Comparison of ENCODE assay signal across 24 cellular contexts in genomic region chr14:22952418-22952817, GRCh38.
"Had no signal": no experiment of that assay in that cellular context is flagged by ENCODE, and none has a peak within 500 bp of the region (broad histone marks: within the 10 kb centered on the region; RNA-seq: fewer than 3 reads in every experiment).

No MANE protein-coding gene starts in this region.

- ATAC-seq: activated CD8-positive, alpha-beta memory T cell treated with anti-CD3 and anti-CD28 coated beads, Interleukin-2, amount 10 ng/mL, durations not matched to agents 7 days and 5 days; gastroesophageal sphincter; sciatic nerve; T-helper 17 cell had no signal

- H3K9me3 Mint-ChIP-seq: activated CD4-positive, alpha-beta memory T cell treated with anti-CD3 and anti-CD28 coated beads for 36 hours; endodermal cell; nephron progenitor cell; type B pancreatic cell had no signal

- H3K27ac ChIP-seq: coronary artery, epithelial cell of prostate, gastroesophageal sphincter, thoracic aorta had no signal

- DNase-seq: activated CD4-positive, alpha-beta memory T cell treated with anti-CD3 and anti-CD28 coated beads for 36 hours; activated CD4-positive, alpha-beta T cell treated with anti-CD3 and anti-CD28 coated beads for 48 hours; activated CD4-positive, CD25-positive, alpha-beta regulatory T cell; activated CD8-positive, alpha-beta memory T cell treated with anti-CD3 and anti-CD28 coated beads, Interleukin-2, amount 10 ng/mL, durations not matched to agents 7 days and 5 days; activated naive CD4-positive, alpha-beta T cell; activated T-cell treated with anti-CD3 and anti-CD28 coated beads for 4 hours; cerebellar nuclear complex; endodermal cell; head of caudate nucleus; mesenchymal stem cell; nephron progenitor cell; posterior cingulate gyrus; stimulated activated CD4-positive, alpha-beta T cell treated with anti-CD3 and anti-CD28 coated beads, Interleukin-2, amount 100 ng/mL, for 48 hours; stimulated activated CD8-positive, alpha-beta memory T cell treated with anti-CD3 and anti-CD28 coated beads, Interleukin-4, amount 100 ng/mL, for 48 hours; stimulated activated naive CD4-positive, alpha-beta T cell; SW 1271; T-helper 17 cell had no signal

- H3K9me3 ChIP-seq: gastroesophageal sphincter, thoracic aorta had no signal

- H3K4me3 ChIP-seq: coronary artery, gastroesophageal sphincter, smooth muscle cell, thoracic aorta had no signal

- H3K27ac Mint-ChIP-seq: activated CD4-positive, alpha-beta memory T cell treated with anti-CD3 and anti-CD28 coated beads for 36 hours; activated CD8-positive, alpha-beta memory T cell treated with anti-CD3 and anti-CD28 coated beads, Interleukin-2, amount 10 ng/mL, durations not matched to agents 7 days and 5 days; endodermal cell; nephron progenitor cell; type B pancreatic cell had no signal

- H3K4me3 Mint-ChIP-seq: activated CD4-positive, alpha-beta memory T cell treated with anti-CD3 and anti-CD28 coated beads for 36 hours; activated CD8-positive, alpha-beta memory T cell treated with anti-CD3 and anti-CD28 coated beads, Interleukin-2, amount 10 ng/mL, durations not matched to agents 7 days and 5 days; endodermal cell; nephron progenitor cell; T-helper 17 cell; type B pancreatic cell had no signal

- H3K27me3 Mint-ChIP-seq: activated CD4-positive, alpha-beta memory T cell treated with anti-CD3 and anti-CD28 coated beads for 36 hours; activated CD8-positive, alpha-beta memory T cell treated with anti-CD3 and anti-CD28 coated beads, Interleukin-2, amount 10 ng/mL, durations not matched to agents 7 days and 5 days; T-helper 17 cell had no signal

- H3K27me3 ChIP-seq: gastroesophageal sphincter had no signal
